Comparison of ENCODE assay signal across 15 cellular contexts in the genomic region with DNA sequence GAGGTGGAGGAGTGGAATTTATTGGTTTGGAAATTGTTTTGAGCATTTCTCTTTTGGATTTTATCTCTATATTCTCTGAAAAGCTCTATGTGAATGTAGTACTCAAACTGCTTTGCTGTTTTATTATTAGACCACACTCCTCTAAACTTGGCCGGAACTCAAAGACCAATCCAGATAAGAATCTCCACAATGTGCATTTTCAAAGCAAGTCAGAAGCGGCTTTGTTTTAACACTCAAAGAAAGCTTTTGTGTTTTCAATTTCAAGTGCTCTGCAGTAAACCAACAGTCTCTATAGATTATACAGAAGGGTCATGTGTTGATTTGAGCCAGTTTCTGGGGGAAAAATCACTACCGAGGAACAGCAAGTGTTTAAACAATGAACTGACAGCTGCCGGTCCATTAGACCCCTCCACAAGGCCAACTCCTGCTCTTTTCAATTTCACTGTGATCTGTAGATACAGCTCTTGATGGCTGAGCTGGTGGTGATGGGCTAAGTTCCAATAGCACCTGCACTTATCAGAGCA.
DNase-seq lines count a peak whose midpoint lies in the region; ATAC-seq and TF ChIP-seq lines count a peak whose summit lies in the region.
"Had no signal": no experiment of that assay in that cellular context is flagged by ENCODE, and none has a peak within 500 bp of the region (broad histone marks: within the 10 kb centered on the region; RNA-seq: fewer than 3 reads in every experiment).

No MANE protein-coding gene starts in this region.

- intact Hi-C loops in stomach (cut with DNase I; ENCODE audit: low total_unique reads) (no loop called here), upper lobe of right lung (cut with DNase I) (no loop called here)

- peak overlapping the region in 1 of 5 donors; percentile 65 for H3K27ac ChIP-seq in stomach
- H3K27ac ChIP-seq in upper lobe of right lung, result no peak overlapping the region
- H3K27ac ChIP-seq: Peyer's patch had no signal

- no peak for TF ChIP-seq POLR2A in stomach (IDR thresholded peaks at IDR 0.05)

- no peak for TF ChIP-seq CTCF in stomach (IDR thresholded peaks at IDR 0.05)
- no peak for TF ChIP-seq CTCF in upper lobe of right lung (IDR thresholded peaks at IDR 0.05)

- DNase-seq in NCI-H2107 treated with DMSO at 0.1 percent for 48 hours (lab: John Stamatoyannopoulos, UW; ENCODE audit: unreplicated experiment) (peak; percentile 92), NCI-H2107 (lab: John Stamatoyannopoulos, UW) (no peak), NCI-H748 treated with DMSO at 0.1 percent for 48 hours (lab: John Stamatoyannopoulos, UW) (peak; percentile 18), foreskin melanocyte (peak; percentile 84), stomach (peak; percentile 39), germinal center (ENCODE audit: low spot score) (no peak), upper lobe of right lung (no peak)
- DNase-seq: activated CD4-positive, alpha-beta memory T cell treated with anti-CD3 and anti-CD28 coated beads for 36 hours; activated effector memory CD4-positive, alpha-beta T cell treated with anti-CD3 and anti-CD28 coated beads, Interleukin-2, amount 50 U/mL, for 16 hours; hippocampal formation; NCI-H2081 treated with DMSO at 0.1 percent for 48 hours; Peyer's patch; T1000 had no signal

- H3K27me3 ChIP-seq in stomach (no peaks in the 10 kb centered on the region), upper lobe of right lung (no peaks in the 10 kb centered on the region)
- H3K27me3 ChIP-seq: Peyer's patch had no signal

- H3K9me3 ChIP-seq in stomach, result no peaks in the 10 kb centered on the region
- H3K9me3 ChIP-seq in upper lobe of right lung, result no peaks in the 10 kb centered on the region
- H3K9me3 ChIP-seq: Peyer's patch had no signal

- ATAC-seq in HG03159 (IDR thresholded peaks at IDR 0.05; ENCODE audit: unreplicated experiment) (no peak), upper lobe of right lung (no peak)

- TF ChIP-seq EP300 in stomach (IDR thresholded peaks at IDR 0.05), result no peak

- peaks cover 0 to 3% (median 0%) of the 10 kb centered on the region in 4 donors for H3K4me1 ChIP-seq in stomach
- H3K4me1 ChIP-seq in upper lobe of right lung, result no peaks in the 10 kb centered on the region
- H3K4me1 ChIP-seq: Peyer's patch had no signal

- no peaks in the 10 kb centered on the region for H3K36me3 ChIP-seq in stomach
- no peaks in the 10 kb centered on the region for H3K36me3 ChIP-seq in upper lobe of right lung
- H3K36me3 ChIP-seq: Peyer's patch had no signal

- no peak overlapping the region for H3K4me3 ChIP-seq in stomach
- no peak overlapping the region for H3K4me3 ChIP-seq in upper lobe of right lung
- H3K4me3 ChIP-seq: lung, Peyer's patch had no signal

- 1 to 30% (median 8%) methylated on average over 4 of the region's 4 CpGs for WGBS in stomach, 5 donors

Comparison
In these comparisons a context has a peak if more than half of its experiments do, and no peak if none do; other contexts are left out.
1. DNase-seq: peak in NCI-H2107 treated with DMSO at 0.1 percent for 48 hours (single experiment), NCI-H748 treated with DMSO at 0.1 percent for 48 hours (single experiment), foreskin melanocyte (single experiment) and stomach (single experiment); none in NCI-H2107 (single experiment), germinal center (single experiment) and upper lobe of right lung (single experiment).